1 cellular context compared by ENCODE assay signal in genomic region chr19:2269244-2270156, GRCh38.
TF ChIP-seq lines count a peak whose summit lies in the region.

No MANE protein-coding gene starts in this region.

TF ChIP-seq in K562, 482 proteins besides CTCF, POLR2A, EP300 and RAD21 (continued from another document and continues in another):
- TF ChIP-seq, protein P1, sequence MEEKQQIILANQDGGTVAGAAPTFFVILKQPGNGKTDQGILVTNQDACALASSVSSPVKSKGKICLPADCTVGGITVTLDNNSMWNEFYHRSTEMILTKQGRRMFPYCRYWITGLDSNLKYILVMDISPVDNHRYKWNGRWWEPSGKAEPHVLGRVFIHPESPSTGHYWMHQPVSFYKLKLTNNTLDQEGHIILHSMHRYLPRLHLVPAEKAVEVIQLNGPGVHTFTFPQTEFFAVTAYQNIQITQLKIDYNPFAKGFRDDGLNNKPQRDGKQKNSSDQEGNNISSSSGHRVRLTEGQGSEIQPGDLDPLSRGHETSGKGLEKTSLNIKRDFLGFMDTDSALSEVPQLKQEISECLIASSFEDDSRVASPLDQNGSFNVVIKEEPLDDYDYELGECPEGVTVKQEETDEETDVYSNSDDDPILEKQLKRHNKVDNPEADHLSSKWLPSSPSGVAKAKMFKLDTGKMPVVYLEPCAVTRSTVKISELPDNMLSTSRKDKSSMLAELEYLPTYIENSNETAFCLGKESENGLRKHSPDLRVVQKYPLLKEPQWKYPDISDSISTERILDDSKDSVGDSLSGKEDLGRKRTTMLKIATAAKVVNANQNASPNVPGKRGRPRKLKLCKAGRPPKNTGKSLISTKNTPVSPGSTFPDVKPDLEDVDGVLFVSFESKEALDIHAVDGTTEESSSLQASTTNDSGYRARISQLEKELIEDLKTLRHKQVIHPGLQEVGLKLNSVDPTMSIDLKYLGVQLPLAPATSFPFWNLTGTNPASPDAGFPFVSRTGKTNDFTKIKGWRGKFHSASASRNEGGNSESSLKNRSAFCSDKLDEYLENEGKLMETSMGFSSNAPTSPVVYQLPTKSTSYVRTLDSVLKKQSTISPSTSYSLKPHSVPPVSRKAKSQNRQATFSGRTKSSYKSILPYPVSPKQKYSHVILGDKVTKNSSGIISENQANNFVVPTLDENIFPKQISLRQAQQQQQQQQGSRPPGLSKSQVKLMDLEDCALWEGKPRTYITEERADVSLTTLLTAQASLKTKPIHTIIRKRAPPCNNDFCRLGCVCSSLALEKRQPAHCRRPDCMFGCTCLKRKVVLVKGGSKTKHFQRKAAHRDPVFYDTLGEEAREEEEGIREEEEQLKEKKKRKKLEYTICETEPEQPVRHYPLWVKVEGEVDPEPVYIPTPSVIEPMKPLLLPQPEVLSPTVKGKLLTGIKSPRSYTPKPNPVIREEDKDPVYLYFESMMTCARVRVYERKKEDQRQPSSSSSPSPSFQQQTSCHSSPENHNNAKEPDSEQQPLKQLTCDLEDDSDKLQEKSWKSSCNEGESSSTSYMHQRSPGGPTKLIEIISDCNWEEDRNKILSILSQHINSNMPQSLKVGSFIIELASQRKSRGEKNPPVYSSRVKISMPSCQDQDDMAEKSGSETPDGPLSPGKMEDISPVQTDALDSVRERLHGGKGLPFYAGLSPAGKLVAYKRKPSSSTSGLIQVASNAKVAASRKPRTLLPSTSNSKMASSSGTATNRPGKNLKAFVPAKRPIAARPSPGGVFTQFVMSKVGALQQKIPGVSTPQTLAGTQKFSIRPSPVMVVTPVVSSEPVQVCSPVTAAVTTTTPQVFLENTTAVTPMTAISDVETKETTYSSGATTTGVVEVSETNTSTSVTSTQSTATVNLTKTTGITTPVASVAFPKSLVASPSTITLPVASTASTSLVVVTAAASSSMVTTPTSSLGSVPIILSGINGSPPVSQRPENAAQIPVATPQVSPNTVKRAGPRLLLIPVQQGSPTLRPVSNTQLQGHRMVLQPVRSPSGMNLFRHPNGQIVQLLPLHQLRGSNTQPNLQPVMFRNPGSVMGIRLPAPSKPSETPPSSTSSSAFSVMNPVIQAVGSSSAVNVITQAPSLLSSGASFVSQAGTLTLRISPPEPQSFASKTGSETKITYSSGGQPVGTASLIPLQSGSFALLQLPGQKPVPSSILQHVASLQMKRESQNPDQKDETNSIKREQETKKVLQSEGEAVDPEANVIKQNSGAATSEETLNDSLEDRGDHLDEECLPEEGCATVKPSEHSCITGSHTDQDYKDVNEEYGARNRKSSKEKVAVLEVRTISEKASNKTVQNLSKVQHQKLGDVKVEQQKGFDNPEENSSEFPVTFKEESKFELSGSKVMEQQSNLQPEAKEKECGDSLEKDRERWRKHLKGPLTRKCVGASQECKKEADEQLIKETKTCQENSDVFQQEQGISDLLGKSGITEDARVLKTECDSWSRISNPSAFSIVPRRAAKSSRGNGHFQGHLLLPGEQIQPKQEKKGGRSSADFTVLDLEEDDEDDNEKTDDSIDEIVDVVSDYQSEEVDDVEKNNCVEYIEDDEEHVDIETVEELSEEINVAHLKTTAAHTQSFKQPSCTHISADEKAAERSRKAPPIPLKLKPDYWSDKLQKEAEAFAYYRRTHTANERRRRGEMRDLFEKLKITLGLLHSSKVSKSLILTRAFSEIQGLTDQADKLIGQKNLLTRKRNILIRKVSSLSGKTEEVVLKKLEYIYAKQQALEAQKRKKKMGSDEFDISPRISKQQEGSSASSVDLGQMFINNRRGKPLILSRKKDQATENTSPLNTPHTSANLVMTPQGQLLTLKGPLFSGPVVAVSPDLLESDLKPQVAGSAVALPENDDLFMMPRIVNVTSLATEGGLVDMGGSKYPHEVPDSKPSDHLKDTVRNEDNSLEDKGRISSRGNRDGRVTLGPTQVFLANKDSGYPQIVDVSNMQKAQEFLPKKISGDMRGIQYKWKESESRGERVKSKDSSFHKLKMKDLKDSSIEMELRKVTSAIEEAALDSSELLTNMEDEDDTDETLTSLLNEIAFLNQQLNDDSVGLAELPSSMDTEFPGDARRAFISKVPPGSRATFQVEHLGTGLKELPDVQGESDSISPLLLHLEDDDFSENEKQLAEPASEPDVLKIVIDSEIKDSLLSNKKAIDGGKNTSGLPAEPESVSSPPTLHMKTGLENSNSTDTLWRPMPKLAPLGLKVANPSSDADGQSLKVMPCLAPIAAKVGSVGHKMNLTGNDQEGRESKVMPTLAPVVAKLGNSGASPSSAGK (IDR thresholded peaks at IDR 0.05): no peak
- 0 out of 2 replicates have a peak, but pooled peaks have one; percentile 55 for TF ChIP-seq KAT8 (IDR thresholded peaks at IDR 0.05; ENCODE audit: low read depth)
- TF ChIP-seq PRPF4 (IDR thresholded peaks at IDR 0.05; ENCODE audit: insufficient read depth, low read depth, low read length, poor library complexity, severe bottlenecking): peak; percentile 99
- TF ChIP-seq HDGF (IDR thresholded peaks at IDR 0.05): 0 out of 2 replicates have a peak, but pooled peaks have one; percentile 45
- TF ChIP-seq ZNF644 (tag; IDR thresholded peaks at IDR 0.05; ENCODE audit: low read depth): peak; percentile 92
- TF ChIP-seq POU5F1 (IDR thresholded peaks at IDR 0.05; ENCODE audit: borderline replicate concordance, low read depth, low read length, partially characterized antibody): no peak
- TF ChIP-seq RNF2 (IDR thresholded peaks at IDR 0.05): peak; percentile 57; the same call in 1 of the 2 replicates
- no peak for TF ChIP-seq ZNF764 (CRISPR knock-in tag; IDR thresholded peaks at IDR 0.05; ENCODE audit: low read depth)
- peak; percentile 75 for TF ChIP-seq VEZF1 (CRISPR knock-in tag; IDR thresholded peaks at IDR 0.05)
- TF ChIP-seq, protein P2, sequence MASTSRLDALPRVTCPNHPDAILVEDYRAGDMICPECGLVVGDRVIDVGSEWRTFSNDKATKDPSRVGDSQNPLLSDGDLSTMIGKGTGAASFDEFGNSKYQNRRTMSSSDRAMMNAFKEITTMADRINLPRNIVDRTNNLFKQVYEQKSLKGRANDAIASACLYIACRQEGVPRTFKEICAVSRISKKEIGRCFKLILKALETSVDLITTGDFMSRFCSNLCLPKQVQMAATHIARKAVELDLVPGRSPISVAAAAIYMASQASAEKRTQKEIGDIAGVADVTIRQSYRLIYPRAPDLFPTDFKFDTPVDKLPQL (IDR thresholded peaks at IDR 0.05; ENCODE audit: extremely low read depth, insufficient read length): peak; percentile 98
- TF ChIP-seq, protein P3, sequence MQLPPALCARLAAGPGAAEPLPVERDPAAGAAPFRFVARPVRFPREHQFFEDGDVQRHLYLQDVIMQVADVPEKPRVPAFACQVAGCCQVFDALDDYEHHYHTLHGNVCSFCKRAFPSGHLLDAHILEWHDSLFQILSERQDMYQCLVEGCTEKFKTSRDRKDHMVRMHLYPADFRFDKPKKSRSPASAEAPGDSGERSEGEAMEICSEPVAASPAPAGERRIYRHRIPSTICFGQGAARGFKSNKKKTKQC (CRISPR knock-in tag; IDR thresholded peaks at IDR 0.05): peak; percentile 66; the same call in 1 of the 2 replicates
- no peak for TF ChIP-seq NR3C1 (CRISPR knock-in tag; IDR thresholded peaks at IDR 0.05)
- peak; percentile 100 for TF ChIP-seq POLR2G (IDR thresholded peaks at IDR 0.05; ENCODE audit: low read depth, low read length)
- TF ChIP-seq ZZZ3 (IDR thresholded peaks at IDR 0.05): no peak
- TF ChIP-seq SMARCA4 (IDR thresholded peaks at IDR 0.05): no peak
- 0 out of 2 replicates have a peak, but pooled peaks have one; percentile 25 for TF ChIP-seq ZBTB5 (IDR thresholded peaks at IDR 0.05)
- TF ChIP-seq, protein P4, sequence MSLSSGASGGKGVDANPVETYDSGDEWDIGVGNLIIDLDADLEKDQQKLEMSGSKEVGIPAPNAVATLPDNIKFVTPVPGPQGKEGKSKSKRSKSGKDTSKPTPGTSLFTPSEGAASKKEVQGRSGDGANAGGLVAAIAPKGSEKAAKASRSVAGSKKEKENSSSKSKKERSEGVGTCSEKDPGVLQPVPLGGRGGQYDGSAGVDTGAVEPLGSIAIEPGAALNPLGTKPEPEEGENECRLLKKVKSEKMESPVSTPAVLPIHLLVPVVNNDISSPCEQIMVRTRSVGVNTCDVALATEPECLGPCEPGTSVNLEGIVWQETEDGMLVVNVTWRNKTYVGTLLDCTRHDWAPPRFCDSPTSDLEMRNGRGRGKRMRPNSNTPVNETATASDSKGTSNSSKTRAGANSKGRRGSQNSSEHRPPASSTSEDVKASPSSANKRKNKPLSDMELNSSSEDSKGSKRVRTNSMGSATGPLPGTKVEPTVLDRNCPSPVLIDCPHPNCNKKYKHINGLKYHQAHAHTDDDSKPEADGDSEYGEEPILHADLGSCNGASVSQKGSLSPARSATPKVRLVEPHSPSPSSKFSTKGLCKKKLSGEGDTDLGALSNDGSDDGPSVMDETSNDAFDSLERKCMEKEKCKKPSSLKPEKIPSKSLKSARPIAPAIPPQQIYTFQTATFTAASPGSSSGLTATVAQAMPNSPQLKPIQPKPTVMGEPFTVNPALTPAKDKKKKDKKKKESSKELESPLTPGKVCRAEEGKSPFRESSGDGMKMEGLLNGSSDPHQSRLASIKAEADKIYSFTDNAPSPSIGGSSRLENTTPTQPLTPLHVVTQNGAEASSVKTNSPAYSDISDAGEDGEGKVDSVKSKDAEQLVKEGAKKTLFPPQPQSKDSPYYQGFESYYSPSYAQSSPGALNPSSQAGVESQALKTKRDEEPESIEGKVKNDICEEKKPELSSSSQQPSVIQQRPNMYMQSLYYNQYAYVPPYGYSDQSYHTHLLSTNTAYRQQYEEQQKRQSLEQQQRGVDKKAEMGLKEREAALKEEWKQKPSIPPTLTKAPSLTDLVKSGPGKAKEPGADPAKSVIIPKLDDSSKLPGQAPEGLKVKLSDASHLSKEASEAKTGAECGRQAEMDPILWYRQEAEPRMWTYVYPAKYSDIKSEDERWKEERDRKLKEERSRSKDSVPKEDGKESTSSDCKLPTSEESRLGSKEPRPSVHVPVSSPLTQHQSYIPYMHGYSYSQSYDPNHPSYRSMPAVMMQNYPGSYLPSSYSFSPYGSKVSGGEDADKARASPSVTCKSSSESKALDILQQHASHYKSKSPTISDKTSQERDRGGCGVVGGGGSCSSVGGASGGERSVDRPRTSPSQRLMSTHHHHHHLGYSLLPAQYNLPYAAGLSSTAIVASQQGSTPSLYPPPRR (CRISPR knock-in tag; IDR thresholded peaks at IDR 0.05; ENCODE audit: borderline replicate concordance): no peak; the same call in 1 of the 2 replicates
- TF ChIP-seq CHD2 (IDR thresholded peaks at IDR 0.05; ENCODE audit: low read depth, low read length): peak; percentile 73
- TF ChIP-seq CCAR2 (IDR thresholded peaks at IDR 0.05; ENCODE audit: low read depth, low read length): no peak
- TF ChIP-seq BRD9 (IDR thresholded peaks at IDR 0.05; ENCODE audit: low read depth, partially characterized antibody): peak; percentile 61
- TF ChIP-seq RBM14 (IDR thresholded peaks at IDR 0.05; ENCODE audit: borderline replicate concordance, insufficient read depth, low read depth, low read length): peak; percentile 72; the same call in 1 of the 2 replicates
- peak; percentile 62 to 67; a peak in 2 of 4 replicates for TF ChIP-seq MAZ (CRISPR knock-in tag; conservative IDR thresholded peaks at IDR 0.05 in 1 of 2, IDR thresholded peaks at IDR 0.05 in 1 of 2)
- TF ChIP-seq HNRNPLL (IDR thresholded peaks at IDR 0.05; ENCODE audit: low read depth, low read length, poor library complexity, severe bottlenecking): peak; percentile 83
- peak; percentile 86 for TF ChIP-seq ZBED1 (IDR thresholded peaks at IDR 0.05)
- TF ChIP-seq FOXP1 (CRISPR knock-in tag; IDR thresholded peaks at IDR 0.05): peak; percentile 50; the same call in 1 of the 2 replicates
- peak; percentile 99 for TF ChIP-seq GTF2E2 (tag; IDR thresholded peaks at IDR 0.05)
- TF ChIP-seq NONO (IDR thresholded peaks at IDR 0.05; ENCODE audit: low read depth in 2 of 2, low read length in 1 of 2): peak; percentile 66 to 94; a peak in 3 of 4 replicates
- no peak for TF ChIP-seq CBFA2T2 (conservative IDR thresholded peaks at IDR 0.05)
- TF ChIP-seq ZNF197 (CRISPR knock-in tag; IDR thresholded peaks at IDR 0.05; ENCODE audit: low read depth): peak; percentile 94; the same call in 1 of the 2 replicates
